ENCODE assay signal across 8 cellular contexts in genomic region chr15:78263907-78264303, GRCh38. TPM values are rescaled to one million over a fixed set of nuclear protein-coding genes. Genes with fewer than 3 reads are reported as not detected.
A peak's percentile ranks its signal among the peaks of the same experiment; 100 is the strongest.
DNase-seq lines count a peak whose midpoint lies in the region; ATAC-seq and TF ChIP-seq lines count a peak whose summit lies in the region.

No MANE protein-coding gene starts in this region.

- H3K4me3 ChIP-seq in cardiac fibroblast (replicated peaks in 1 of 2; ENCODE audit: low read depth in 2 of 2, low read length in 2 of 2) (peak overlapping the region; percentile 26 to 54), lower lobe of right lung (peak overlapping the region; percentile 74), thyroid gland (replicated peaks in 1 of 3) (peak overlapping the region; percentile 25 to 71 (median 55))

- H3K27me3 ChIP-seq in lower lobe of right lung (ENCODE audit: low read depth) (no peaks in the 10 kb centered on the region), thyroid gland (no peaks in the 10 kb centered on the region)

- peaks cover 18% of the 10 kb centered on the region for H3K4me1 ChIP-seq in lower lobe of right lung
- H3K4me1 ChIP-seq in thyroid gland = peaks cover 11 to 13% of the 10 kb centered on the region in 2 donors

- CTCF ChIA-PET in activated CD8-positive, alpha-beta memory T cell treated with anti-CD3 and anti-CD28 coated beads, Interleukin-2, amount 10 ng/mL, durations not matched to agents 7 days and 5 days (lab: Charles Lee) = interaction anchor here (0.9 to 4.3 kb wide), 8 partner anchors 8 to 174 kb away, joined by 3 to 25 read pairs (median 3); partner anchors contain the start of genes IDH3A, IREB2 and SKIC8

- H3K27ac ChIP-seq in lower lobe of right lung (peak overlapping the region; percentile 68), thyroid gland (peak overlapping the region in 2 of 3 donors; percentile 64 to 80)

- peaks cover 24% of the 10 kb centered on the region for H3K4me1 Mint-ChIP-seq in activated CD8-positive, alpha-beta memory T cell treated with anti-CD3 and anti-CD28 coated beads, Interleukin-2, amount 10 ng/mL, durations not matched to agents 7 days and 5 days

- ATAC-seq in activated CD8-positive, alpha-beta memory T cell treated with anti-CD3 and anti-CD28 coated beads, Interleukin-2, amount 10 ng/mL, durations not matched to agents 7 days and 5 days = no peak
- ATAC-seq in lower lobe of right lung (peak; percentile 13 to 16), GM19452 (IDR thresholded peaks at IDR 0.05; ENCODE audit: unreplicated experiment) (no peak)

- 100% methylated on average over 1 to 6 of the region's 23 CpGs for WGBS in thyroid gland, 2 donors

- no peaks in the 10 kb centered on the region for H3K27me3 Mint-ChIP-seq in activated CD8-positive, alpha-beta memory T cell treated with anti-CD3 and anti-CD28 coated beads, Interleukin-2, amount 10 ng/mL, durations not matched to agents 7 days and 5 days

- H3K36me3 ChIP-seq in lower lobe of right lung (no peaks in the 10 kb centered on the region), thyroid gland (no peaks in the 10 kb centered on the region)

- DNase-seq in activated CD8-positive, alpha-beta memory T cell treated with anti-CD3 and anti-CD28 coated beads, Interleukin-2, amount 10 ng/mL, durations not matched to agents 7 days and 5 days = no peak
- no peak for DNase-seq in activated CD8-positive, alpha-beta memory T cell treated with anti-CD3 and anti-CD28 coated beads, Interleukin-2, amount 50 U/mL, for 48 hours
- no peak for DNase-seq in cardiac fibroblast (ENCODE audit: low read depth in 2 of 2)
- DNase-seq in lower lobe of right lung = no peak
- no peak for DNase-seq in thyroid gland
- DNase-seq in stimulated activated CD4-positive, alpha-beta T cell treated with anti-CD3 and anti-CD28 coated beads, Interleukin-12 subunit alpha, Interleukin-12 subunit beta, amount 100 ng/mL, for 4 hours = no peak
- no peak for DNase-seq in NCI-H774 (lab: John Stamatoyannopoulos, UW)

- H3K9me3 ChIP-seq in lower lobe of right lung (no peaks in the 10 kb centered on the region), thyroid gland (no peaks in the 10 kb centered on the region)

- no peaks in the 10 kb centered on the region for H3K9me3 Mint-ChIP-seq in activated CD8-positive, alpha-beta memory T cell treated with anti-CD3 and anti-CD28 coated beads, Interleukin-2, amount 10 ng/mL, durations not matched to agents 7 days and 5 days (ENCODE audit: low read depth)

- H3K27ac Mint-ChIP-seq in activated CD8-positive, alpha-beta memory T cell treated with anti-CD3 and anti-CD28 coated beads, Interleukin-2, amount 10 ng/mL, durations not matched to agents 7 days and 5 days = peak overlapping the region; percentile 71

- peak overlapping the region; percentile 50 for H3K4me3 Mint-ChIP-seq in activated CD8-positive, alpha-beta memory T cell treated with anti-CD3 and anti-CD28 coated beads, Interleukin-2, amount 10 ng/mL, durations not matched to agents 7 days and 5 days

- H3K36me3 Mint-ChIP-seq in activated CD8-positive, alpha-beta memory T cell treated with anti-CD3 and anti-CD28 coated beads, Interleukin-2, amount 10 ng/mL, durations not matched to agents 7 days and 5 days = peaks cover 3% of the 10 kb centered on the region

- TF ChIP-seq POLR2A in thyroid gland (IDR thresholded peaks at IDR 0.05) = no peak

- TF ChIP-seq CTCF in cardiac fibroblast (IDR thresholded peaks at IDR 0.05; ENCODE audit: low read depth, low read length) (no peak), lower lobe of right lung (IDR thresholded peaks at IDR 0.05) (no peak), thyroid gland (IDR thresholded peaks at IDR 0.05) (no peak)

- intact Hi-C loops in lower lobe of right lung (cut with DNase I) (no loop called here), thyroid gland (cut with DNase I) (no loop called here)

RNA-seq across cellular contexts. Expression of gene DNAJA4, which starts 0.5 kb away (rescaled TPM):
- 10 to 100 TPM; 34.0 to 35.8 TPM for total RNA-seq in activated CD8-positive, alpha-beta memory T cell treated with anti-CD3 and anti-CD28 coated beads, Interleukin-2, amount 10 ng/mL, durations not matched to agents 7 days and 5 days
- total RNA-seq in lower lobe of right lung (34.4 TPM), thyroid gland (10 to 100 TPM in 3 of 4 donors, 1 to 10 TPM in 1; 9.5 to 21.9 (median 13.8) TPM)

RNA-seq across cellular contexts. Expression of gene ACSBG1, which starts 29.5 kb away (rescaled TPM):
- total RNA-seq in activated CD8-positive, alpha-beta memory T cell treated with anti-CD3 and anti-CD28 coated beads, Interleukin-2, amount 10 ng/mL, durations not matched to agents 7 days and 5 days = under 1 TPM in 1 of 2 experiments, not detected in 1; 0.28 TPM
- total RNA-seq in lower lobe of right lung (1.8 TPM), thyroid gland (not detected)

RNA-seq across cellular contexts. Expression of gene SKIC8, which starts 35.5 kb away (rescaled TPM):
- total RNA-seq in activated CD8-positive, alpha-beta memory T cell treated with anti-CD3 and anti-CD28 coated beads, Interleukin-2, amount 10 ng/mL, durations not matched to agents 7 days and 5 days = 10 to 100 TPM; 40.5 to 48.1 TPM
- total RNA-seq in lower lobe of right lung (44.4 TPM), thyroid gland (100 to 1,000 TPM in 2 of 4 donors, 10 to 100 TPM in 2; 87.0 to 113 (median 101) TPM)

Comparison
In these comparisons a context has a peak if more than half of its experiments do, and no peak if none do; other contexts are left out.
1. ATAC-seq: peak in lower lobe of right lung (2 of 2); none in activated CD8-positive, alpha-beta memory T cell treated with anti-CD3 and anti-CD28 coated beads, Interleukin-2, amount 10 ng/mL, durations not matched to agents 7 days and 5 days (single experiment) and GM19452 (single experiment).
2. Peak in every context shown above with its lines, with median percentiles within 50 percentile points of each other: H3K4me3 ChIP-seq.